ENCODE assay signal across 8 cellular contexts in the genomic region with DNA sequence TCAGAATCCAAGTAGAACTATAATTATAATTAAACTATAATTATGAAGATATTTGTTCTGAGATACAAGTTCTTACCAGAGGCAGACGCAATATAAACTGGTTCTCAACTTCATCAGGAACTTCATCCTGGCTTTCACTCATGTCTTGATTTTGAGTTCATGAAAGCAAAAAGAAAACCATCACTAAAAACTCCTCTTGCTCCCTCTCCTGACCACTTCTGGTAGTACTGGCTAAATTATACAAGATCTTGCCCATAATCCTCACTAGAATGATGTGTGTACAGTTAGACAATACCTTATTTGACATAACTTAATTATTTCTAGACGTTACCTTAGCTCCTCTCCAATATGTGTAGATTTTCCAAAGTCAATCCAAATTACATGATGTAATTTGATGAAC. TPM values are rescaled to one million over a fixed set of nuclear protein-coding genes. Genes with fewer than 3 reads are reported as not detected.
A peak's percentile ranks its signal among the peaks of the same experiment; 100 is the strongest.
DNase-seq lines count a peak whose midpoint lies in the region; ATAC-seq and TF ChIP-seq lines count a peak whose summit lies in the region.

No MANE protein-coding gene starts in this region.

- no peaks in the 10 kb centered on the region for H3K4me1 ChIP-seq in Panc1 (ENCODE audit: control insufficient read depth, insufficient read depth, low read length)

- DNase-seq in AG08395 (ENCODE audit: low spot score) (peak; percentile 47), GM10266 (ENCODE audit: extremely low spot score) (peak; percentile 28), HuH-7 (ENCODE audit: low spot score) (peak; percentile 38), Panc1 (ENCODE audit: low read depth, low spot score) (peak; percentile 52), epithelial cell of proximal tubule (ENCODE audit: low read depth) (no peak), osteocyte (ENCODE audit: extremely low spot score, unreplicated experiment) (no peak)
- no peak for DNase-seq in activated CD4-positive, CD25-positive, alpha-beta regulatory T cell (lab: John Stamatoyannopoulos, UW)

- no peaks in the 10 kb centered on the region for H3K9me3 ChIP-seq in Panc1 (ENCODE audit: control insufficient read depth, insufficient read depth, low read depth, low read length)

- no peaks in the 10 kb centered on the region for H3K36me3 Mint-ChIP-seq in osteocyte (ENCODE audit: unreplicated experiment)

- no peaks in the 10 kb centered on the region for H3K27me3 Mint-ChIP-seq in osteocyte (ENCODE audit: unreplicated experiment)

- CTCF ChIA-PET in Panc1 (lab: Charles Lee): no interaction called here

- ATAC-seq in Panc1: peak; percentile 84
- no peak for ATAC-seq in HG03439 (IDR thresholded peaks at IDR 0.05; ENCODE audit: unreplicated experiment)

- H3K9me3 Mint-ChIP-seq in osteocyte (ENCODE audit: unreplicated experiment): no peaks in the 10 kb centered on the region

- no peaks in the 10 kb centered on the region for H3K4me1 Mint-ChIP-seq in osteocyte (ENCODE audit: unreplicated experiment)

- H3K4me3 Mint-ChIP-seq in osteocyte (ENCODE audit: unreplicated experiment): no peak overlapping the region

- H3K4me3 ChIP-seq in Panc1 (ENCODE audit: low read depth in 2 of 2, low read length in 2 of 2) (no peak overlapping the region), epithelial cell of proximal tubule (ENCODE audit: low read depth, low read length) (no peak overlapping the region)

- H3K27ac Mint-ChIP-seq in osteocyte (ENCODE audit: unreplicated experiment): no peak overlapping the region

- no peak overlapping the region for H3K27ac ChIP-seq in Panc1 (ENCODE audit: low read length)

- in situ Hi-C loops in Panc1 (cut with HindIII; ENCODE audit: low pct_unique_long_range_greater_than_20kb, low sequenced_read_pairs): no loop called here

- no peaks in the 10 kb centered on the region; the same call in 1 of the 2 replicates for H3K27me3 ChIP-seq in Panc1 (ENCODE audit: control insufficient read depth, insufficient read depth, low read length)

- no TSS peak for BruUV-seq in Panc1 (replicated peaks; lab: Mats Ljungman, UMichigan)

- POLR2A ChIA-PET in Panc1 (lab: Charles Lee): no interaction called here

- intact Hi-C loops in Panc1 (cut with micrococcal nuclease; ENCODE audit: unreplicated experiment): loop anchor here (1.0 kb wide), 1 partner anchor 27 kb away; no protein-coding TSS in a partner anchor

- TF ChIP-seq CTCF in GM10266 (IDR thresholded peaks at IDR 0.05; ENCODE audit: control insufficient read depth, insufficient read depth, low read depth, missing control alignments): peak; percentile 53
- peak; percentile 68; the same call in 1 of the 2 replicates for TF ChIP-seq CTCF in Panc1 (IDR thresholded peaks at IDR 0.05)
- peak; percentile 56 for TF ChIP-seq CTCF in epithelial cell of proximal tubule (conservative IDR thresholded peaks at IDR 0.05; ENCODE audit: low read depth, low read length)
- TF ChIP-seq CTCF in osteocyte (IDR thresholded peaks at IDR 0.05): peak; percentile 64

- no peaks in the 10 kb centered on the region for H3K36me3 ChIP-seq in Panc1 (ENCODE audit: control insufficient read depth, insufficient read depth, low read length)

RNA-seq across cellular contexts. Expression of gene TAF7L, which starts 3.7 kb away (rescaled TPM):
- total RNA-seq in Panc1 (2021; ENCODE audit: unreplicated experiment) (0.18 TPM), epithelial cell of proximal tubule (0.36 and 1.3 TPM in 2 replicates), osteocyte (0.24 TPM in 1 of 2 replicates, not detected in the other)
- polyA plus RNA-seq in Panc1 (2012; ENCODE audit: insufficient read length): 0.12 TPM

Comparison
In these comparisons a context has a peak if more than half of its experiments do, and no peak if none do; other contexts are left out.
1. DNase-seq: peak in AG08395 (single experiment), GM10266 (single experiment), HuH-7 (single experiment) and Panc1 (single experiment); none in epithelial cell of proximal tubule (single experiment), osteocyte (single experiment) and activated CD4-positive, CD25-positive, alpha-beta regulatory T cell (0 of 4).
2. Peak in every context shown above with its lines, with median percentiles within 50 percentile points of each other: CTCF ChIP-seq.